ENCODE assay signal across 1 cellular context in the genomic region with DNA sequence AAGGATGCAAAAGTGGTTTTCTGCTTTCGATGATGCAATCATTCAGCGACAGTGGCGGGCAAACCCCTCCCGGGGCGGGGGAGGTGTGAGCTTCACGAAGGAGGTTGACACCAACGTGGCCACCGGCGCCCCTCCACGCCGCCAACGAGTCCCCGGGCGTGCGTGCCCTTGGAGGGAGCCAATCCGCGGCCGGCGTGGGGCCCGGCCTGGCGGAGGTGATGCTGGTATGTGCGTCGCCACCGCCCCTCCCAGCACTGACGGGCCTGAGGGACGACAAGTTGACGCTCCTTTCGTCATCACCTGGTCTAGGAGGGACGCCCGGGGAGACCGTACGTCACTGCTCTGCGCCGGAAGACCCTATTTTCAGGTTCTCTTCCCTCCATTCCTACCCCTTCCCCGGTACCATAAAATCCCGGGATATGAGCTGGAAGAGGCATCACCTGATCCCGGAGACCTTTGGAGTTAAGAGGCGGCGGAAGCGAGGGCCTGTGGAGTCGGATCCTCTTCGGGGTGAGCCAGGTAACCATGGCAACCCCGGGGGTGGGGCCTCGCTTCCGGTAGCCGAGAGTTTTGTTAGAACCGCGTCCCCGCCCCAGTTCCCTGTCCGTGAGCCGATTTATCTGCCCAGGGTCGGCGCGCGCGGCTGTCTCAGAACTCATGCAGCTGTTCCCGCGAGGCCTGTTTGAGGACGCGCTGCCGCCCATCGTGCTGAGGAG.
TF ChIP-seq lines count a peak whose summit lies in the region.

A gene (minus strand): TSS at position 146 of the 716 bp plus-strand sequence. CDS start 463 bp downstream, outside the sequence.

TF ChIP-seq in K562, 482 proteins besides CTCF, POLR2A, EP300 and RAD21 (continued from another document and continues in another):
- TF ChIP-seq, protein P1, sequence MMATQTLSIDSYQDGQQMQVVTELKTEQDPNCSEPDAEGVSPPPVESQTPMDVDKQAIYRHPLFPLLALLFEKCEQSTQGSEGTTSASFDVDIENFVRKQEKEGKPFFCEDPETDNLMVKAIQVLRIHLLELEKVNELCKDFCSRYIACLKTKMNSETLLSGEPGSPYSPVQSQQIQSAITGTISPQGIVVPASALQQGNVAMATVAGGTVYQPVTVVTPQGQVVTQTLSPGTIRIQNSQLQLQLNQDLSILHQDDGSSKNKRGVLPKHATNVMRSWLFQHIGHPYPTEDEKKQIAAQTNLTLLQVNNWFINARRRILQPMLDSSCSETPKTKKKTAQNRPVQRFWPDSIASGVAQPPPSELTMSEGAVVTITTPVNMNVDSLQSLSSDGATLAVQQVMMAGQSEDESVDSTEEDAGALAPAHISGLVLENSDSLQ (IDR thresholded peaks at IDR 0.05) = peak; percentile 83; the same call in 1 of the 2 replicates
- TF ChIP-seq CTBP1 (IDR thresholded peaks at IDR 0.05; ENCODE audit: borderline replicate concordance) = peak; percentile 94
- no peak for TF ChIP-seq ZNF217 (CRISPR knock-in tag; IDR thresholded peaks at IDR 0.05)
- no peak for TF ChIP-seq RBM15 (IDR thresholded peaks at IDR 0.05; ENCODE audit: insufficient read depth, low read length)
- TF ChIP-seq, protein P2, sequence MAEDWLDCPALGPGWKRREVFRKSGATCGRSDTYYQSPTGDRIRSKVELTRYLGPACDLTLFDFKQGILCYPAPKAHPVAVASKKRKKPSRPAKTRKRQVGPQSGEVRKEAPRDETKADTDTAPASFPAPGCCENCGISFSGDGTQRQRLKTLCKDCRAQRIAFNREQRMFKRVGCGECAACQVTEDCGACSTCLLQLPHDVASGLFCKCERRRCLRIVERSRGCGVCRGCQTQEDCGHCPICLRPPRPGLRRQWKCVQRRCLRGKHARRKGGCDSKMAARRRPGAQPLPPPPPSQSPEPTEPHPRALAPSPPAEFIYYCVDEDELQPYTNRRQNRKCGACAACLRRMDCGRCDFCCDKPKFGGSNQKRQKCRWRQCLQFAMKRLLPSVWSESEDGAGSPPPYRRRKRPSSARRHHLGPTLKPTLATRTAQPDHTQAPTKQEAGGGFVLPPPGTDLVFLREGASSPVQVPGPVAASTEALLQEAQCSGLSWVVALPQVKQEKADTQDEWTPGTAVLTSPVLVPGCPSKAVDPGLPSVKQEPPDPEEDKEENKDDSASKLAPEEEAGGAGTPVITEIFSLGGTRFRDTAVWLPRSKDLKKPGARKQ (CRISPR knock-in tag; IDR thresholded peaks at IDR 0.05) = no peak
- TF ChIP-seq, protein P3, sequence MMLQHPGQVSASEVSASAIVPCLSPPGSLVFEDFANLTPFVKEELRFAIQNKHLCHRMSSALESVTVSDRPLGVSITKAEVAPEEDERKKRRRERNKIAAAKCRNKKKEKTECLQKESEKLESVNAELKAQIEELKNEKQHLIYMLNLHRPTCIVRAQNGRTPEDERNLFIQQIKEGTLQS (IDR thresholded peaks at IDR 0.05) = peak; percentile 100
- TF ChIP-seq, protein P3 (CRISPR knock-in tag; conservative IDR thresholded peaks at IDR 0.05) = peak; percentile 97
- TF ChIP-seq, protein P4, sequence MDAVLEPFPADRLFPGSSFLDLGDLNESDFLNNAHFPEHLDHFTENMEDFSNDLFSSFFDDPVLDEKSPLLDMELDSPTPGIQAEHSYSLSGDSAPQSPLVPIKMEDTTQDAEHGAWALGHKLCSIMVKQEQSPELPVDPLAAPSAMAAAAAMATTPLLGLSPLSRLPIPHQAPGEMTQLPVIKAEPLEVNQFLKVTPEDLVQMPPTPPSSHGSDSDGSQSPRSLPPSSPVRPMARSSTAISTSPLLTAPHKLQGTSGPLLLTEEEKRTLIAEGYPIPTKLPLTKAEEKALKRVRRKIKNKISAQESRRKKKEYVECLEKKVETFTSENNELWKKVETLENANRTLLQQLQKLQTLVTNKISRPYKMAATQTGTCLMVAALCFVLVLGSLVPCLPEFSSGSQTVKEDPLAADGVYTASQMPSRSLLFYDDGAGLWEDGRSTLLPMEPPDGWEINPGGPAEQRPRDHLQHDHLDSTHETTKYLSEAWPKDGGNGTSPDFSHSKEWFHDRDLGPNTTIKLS (IDR thresholded peaks at IDR 0.05; ENCODE audit: borderline replicate concordance, low read depth) = peak; percentile 99
- TF ChIP-seq ZNF589 (CRISPR knock-in tag; IDR thresholded peaks at IDR 0.05; ENCODE audit: low read depth) = 0 out of 2 replicates have a peak, but pooled peaks have one; percentile 20
- no peak for TF ChIP-seq PTRF (tag; IDR thresholded peaks at IDR 0.05)
- TF ChIP-seq RNF2 (IDR thresholded peaks at IDR 0.05) = peak; percentile 52
- TF ChIP-seq ZNF766 (CRISPR knock-in tag; conservative IDR thresholded peaks at IDR 0.05) = peak; percentile 89
- TF ChIP-seq, protein P5, sequence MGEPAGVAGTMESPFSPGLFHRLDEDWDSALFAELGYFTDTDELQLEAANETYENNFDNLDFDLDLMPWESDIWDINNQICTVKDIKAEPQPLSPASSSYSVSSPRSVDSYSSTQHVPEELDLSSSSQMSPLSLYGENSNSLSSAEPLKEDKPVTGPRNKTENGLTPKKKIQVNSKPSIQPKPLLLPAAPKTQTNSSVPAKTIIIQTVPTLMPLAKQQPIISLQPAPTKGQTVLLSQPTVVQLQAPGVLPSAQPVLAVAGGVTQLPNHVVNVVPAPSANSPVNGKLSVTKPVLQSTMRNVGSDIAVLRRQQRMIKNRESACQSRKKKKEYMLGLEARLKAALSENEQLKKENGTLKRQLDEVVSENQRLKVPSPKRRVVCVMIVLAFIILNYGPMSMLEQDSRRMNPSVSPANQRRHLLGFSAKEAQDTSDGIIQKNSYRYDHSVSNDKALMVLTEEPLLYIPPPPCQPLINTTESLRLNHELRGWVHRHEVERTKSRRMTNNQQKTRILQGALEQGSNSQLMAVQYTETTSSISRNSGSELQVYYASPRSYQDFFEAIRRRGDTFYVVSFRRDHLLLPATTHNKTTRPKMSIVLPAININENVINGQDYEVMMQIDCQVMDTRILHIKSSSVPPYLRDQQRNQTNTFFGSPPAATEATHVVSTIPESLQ (CRISPR knock-in tag; IDR thresholded peaks at IDR 0.05) = no peak; the same call in 1 of the 2 replicates
- no peak for TF ChIP-seq BRD9 (IDR thresholded peaks at IDR 0.05; ENCODE audit: low read depth, partially characterized antibody)
- TF ChIP-seq ZNF668 (CRISPR knock-in tag; IDR thresholded peaks at IDR 0.05) = 0 out of 2 replicates have a peak, but pooled peaks have one; percentile 65
- no peak for TF ChIP-seq ZKSCAN8 (CRISPR knock-in tag; IDR thresholded peaks at IDR 0.05)
- peak; percentile 95 for TF ChIP-seq SMAD4 (CRISPR knock-in tag; conservative IDR thresholded peaks at IDR 0.05)
- TF ChIP-seq SRSF3 (IDR thresholded peaks at IDR 0.05; ENCODE audit: insufficient read depth, low read length) = no peak
- peak; percentile 90 for TF ChIP-seq ZNF175 (CRISPR knock-in tag; IDR thresholded peaks at IDR 0.05; ENCODE audit: low read depth)
- TF ChIP-seq, protein P6, sequence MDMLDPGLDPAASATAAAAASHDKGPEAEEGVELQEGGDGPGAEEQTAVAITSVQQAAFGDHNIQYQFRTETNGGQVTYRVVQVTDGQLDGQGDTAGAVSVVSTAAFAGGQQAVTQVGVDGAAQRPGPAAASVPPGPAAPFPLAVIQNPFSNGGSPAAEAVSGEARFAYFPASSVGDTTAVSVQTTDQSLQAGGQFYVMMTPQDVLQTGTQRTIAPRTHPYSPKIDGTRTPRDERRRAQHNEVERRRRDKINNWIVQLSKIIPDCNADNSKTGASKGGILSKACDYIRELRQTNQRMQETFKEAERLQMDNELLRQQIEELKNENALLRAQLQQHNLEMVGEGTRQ (CRISPR knock-in tag; IDR thresholded peaks at IDR 0.05) = no peak
- TF ChIP-seq SAP30 (IDR thresholded peaks at IDR 0.05; ENCODE audit: borderline replicate concordance, insufficient read depth, low read depth, low read length, poor library complexity, severe bottlenecking) = peak; percentile 60
- TF ChIP-seq, protein P7, sequence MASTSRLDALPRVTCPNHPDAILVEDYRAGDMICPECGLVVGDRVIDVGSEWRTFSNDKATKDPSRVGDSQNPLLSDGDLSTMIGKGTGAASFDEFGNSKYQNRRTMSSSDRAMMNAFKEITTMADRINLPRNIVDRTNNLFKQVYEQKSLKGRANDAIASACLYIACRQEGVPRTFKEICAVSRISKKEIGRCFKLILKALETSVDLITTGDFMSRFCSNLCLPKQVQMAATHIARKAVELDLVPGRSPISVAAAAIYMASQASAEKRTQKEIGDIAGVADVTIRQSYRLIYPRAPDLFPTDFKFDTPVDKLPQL (IDR thresholded peaks at IDR 0.05; ENCODE audit: extremely low read depth, insufficient read length) = no peak
- TF ChIP-seq, protein P8, sequence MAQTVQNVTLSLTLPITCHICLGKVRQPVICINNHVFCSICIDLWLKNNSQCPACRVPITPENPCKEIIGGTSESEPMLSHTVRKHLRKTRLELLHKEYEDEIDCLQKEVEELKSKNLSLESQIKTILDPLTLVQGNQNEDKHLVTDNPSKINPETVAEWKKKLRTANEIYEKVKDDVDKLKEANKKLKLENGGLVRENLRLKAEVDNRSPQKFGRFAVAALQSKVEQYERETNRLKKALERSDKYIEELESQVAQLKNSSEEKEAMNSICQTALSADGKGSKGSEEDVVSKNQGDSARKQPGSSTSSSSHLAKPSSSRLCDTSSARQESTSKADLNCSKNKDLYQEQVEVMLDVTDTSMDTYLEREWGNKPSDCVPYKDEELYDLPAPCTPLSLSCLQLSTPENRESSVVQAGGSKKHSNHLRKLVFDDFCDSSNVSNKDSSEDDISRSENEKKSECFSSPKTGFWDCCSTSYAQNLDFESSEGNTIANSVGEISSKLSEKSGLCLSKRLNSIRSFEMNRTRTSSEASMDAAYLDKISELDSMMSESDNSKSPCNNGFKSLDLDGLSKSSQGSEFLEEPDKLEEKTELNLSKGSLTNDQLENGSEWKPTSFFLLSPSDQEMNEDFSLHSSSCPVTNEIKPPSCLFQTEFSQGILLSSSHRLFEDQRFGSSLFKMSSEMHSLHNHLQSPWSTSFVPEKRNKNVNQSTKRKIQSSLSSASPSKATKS (CRISPR knock-in tag; IDR thresholded peaks at IDR 0.05) = no peak
- TF ChIP-seq TGIF2 (CRISPR knock-in tag; IDR thresholded peaks at IDR 0.05) = no peak
- no peak for TF ChIP-seq ARHGAP35 (IDR thresholded peaks at IDR 0.05; ENCODE audit: partially characterized antibody)
- TF ChIP-seq ESRRA (IDR thresholded peaks at IDR 0.05; ENCODE audit: borderline replicate concordance, low read depth) = peak; percentile 92
- no peak for TF ChIP-seq ZNF436 (CRISPR knock-in tag; IDR thresholded peaks at IDR 0.05)
- no peak for TF ChIP-seq CBX8 (IDR thresholded peaks at IDR 0.05; ENCODE audit: borderline replicate concordance, extremely low read depth, low read depth, low read length, poor library complexity, severe bottlenecking)
- no peak; the same call in 1 of the 2 replicates for TF ChIP-seq ZNF41 (CRISPR knock-in tag; conservative IDR thresholded peaks at IDR 0.05)
- no peak for TF ChIP-seq IFI16 (CRISPR knock-in tag; IDR thresholded peaks at IDR 0.05)
- TF ChIP-seq CHD2 (IDR thresholded peaks at IDR 0.05; ENCODE audit: low read depth, low read length) = peak; percentile 93
- TF ChIP-seq, protein P9, sequence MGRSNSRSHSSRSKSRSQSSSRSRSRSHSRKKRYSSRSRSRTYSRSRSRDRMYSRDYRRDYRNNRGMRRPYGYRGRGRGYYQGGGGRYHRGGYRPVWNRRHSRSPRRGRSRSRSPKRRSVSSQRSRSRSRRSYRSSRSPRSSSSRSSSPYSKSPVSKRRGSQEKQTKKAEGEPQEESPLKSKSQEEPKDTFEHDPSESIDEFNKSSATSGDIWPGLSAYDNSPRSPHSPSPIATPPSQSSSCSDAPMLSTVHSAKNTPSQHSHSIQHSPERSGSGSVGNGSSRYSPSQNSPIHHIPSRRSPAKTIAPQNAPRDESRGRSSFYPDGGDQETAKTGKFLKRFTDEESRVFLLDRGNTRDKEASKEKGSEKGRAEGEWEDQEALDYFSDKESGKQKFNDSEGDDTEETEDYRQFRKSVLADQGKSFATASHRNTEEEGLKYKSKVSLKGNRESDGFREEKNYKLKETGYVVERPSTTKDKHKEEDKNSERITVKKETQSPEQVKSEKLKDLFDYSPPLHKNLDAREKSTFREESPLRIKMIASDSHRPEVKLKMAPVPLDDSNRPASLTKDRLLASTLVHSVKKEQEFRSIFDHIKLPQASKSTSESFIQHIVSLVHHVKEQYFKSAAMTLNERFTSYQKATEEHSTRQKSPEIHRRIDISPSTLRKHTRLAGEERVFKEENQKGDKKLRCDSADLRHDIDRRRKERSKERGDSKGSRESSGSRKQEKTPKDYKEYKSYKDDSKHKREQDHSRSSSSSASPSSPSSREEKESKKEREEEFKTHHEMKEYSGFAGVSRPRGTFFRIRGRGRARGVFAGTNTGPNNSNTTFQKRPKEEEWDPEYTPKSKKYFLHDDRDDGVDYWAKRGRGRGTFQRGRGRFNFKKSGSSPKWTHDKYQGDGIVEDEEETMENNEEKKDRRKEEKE (IDR thresholded peaks at IDR 0.05; ENCODE audit: borderline replicate concordance in 1 of 2, control insufficient read depth in 1 of 2, low read depth in 2 of 2, low read length in 1 of 2) = peak; percentile 52 to 65; a peak in 2 of 4 replicates
- TF ChIP-seq MTF1 (CRISPR knock-in tag; IDR thresholded peaks at IDR 0.05; ENCODE audit: borderline replicate concordance) = no peak
- TF ChIP-seq, protein P10, sequence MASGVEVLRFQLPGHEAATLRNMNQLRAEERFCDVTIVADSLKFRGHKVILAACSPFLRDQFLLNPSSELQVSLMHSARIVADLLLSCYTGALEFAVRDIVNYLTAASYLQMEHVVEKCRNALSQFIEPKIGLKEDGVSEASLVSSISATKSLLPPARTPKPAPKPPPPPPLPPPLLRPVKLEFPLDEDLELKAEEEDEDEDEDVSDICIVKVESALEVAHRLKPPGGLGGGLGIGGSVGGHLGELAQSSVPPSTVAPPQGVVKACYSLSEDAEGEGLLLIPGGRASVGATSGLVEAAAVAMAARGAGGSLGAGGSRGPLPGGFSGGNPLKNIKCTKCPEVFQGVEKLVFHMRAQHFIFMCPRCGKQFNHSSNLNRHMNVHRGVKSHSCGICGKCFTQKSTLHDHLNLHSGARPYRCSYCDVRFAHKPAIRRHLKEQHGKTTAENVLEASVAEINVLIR (CRISPR knock-in tag; IDR thresholded peaks at IDR 0.05) = peak; percentile 98
- TF ChIP-seq TEAD2 (tag; IDR thresholded peaks at IDR 0.05) = peak; percentile 86; the same call in 1 of the 2 replicates
- TF ChIP-seq XRCC3 (IDR thresholded peaks at IDR 0.05) = no peak
- peak; percentile 21; the same call in 1 of the 2 replicates for TF ChIP-seq ZBTB1 (CRISPR knock-in tag; IDR thresholded peaks at IDR 0.05; ENCODE audit: borderline replicate concordance, low read depth)
- TF ChIP-seq, protein P11, sequence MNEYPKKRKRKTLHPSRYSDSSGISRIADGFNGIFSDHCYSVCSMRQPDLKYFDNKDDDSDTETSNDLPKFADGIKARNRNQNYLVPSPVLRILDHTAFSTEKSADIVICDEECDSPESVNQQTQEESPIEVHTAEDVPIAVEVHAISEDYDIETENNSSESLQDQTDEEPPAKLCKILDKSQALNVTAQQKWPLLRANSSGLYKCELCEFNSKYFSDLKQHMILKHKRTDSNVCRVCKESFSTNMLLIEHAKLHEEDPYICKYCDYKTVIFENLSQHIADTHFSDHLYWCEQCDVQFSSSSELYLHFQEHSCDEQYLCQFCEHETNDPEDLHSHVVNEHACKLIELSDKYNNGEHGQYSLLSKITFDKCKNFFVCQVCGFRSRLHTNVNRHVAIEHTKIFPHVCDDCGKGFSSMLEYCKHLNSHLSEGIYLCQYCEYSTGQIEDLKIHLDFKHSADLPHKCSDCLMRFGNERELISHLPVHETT (CRISPR knock-in tag; conservative IDR thresholded peaks at IDR 0.05 in 1 of 2, IDR thresholded peaks at IDR 0.05 in 1 of 2) = peak in 1 of 2 experiments; percentile 95; a peak in 2 of 4 replicates
- TF ChIP-seq KLF1 (tag; IDR thresholded peaks at IDR 0.05) = peak; percentile 96
- no peak for TF ChIP-seq ZNF23 (CRISPR knock-in tag; IDR thresholded peaks at IDR 0.05)
- peak; percentile 39 for TF ChIP-seq CBFA2T3 (IDR thresholded peaks at IDR 0.05)
- TF ChIP-seq HNRNPH1 (optimal IDR thresholded peaks at IDR 0.05; ENCODE audit: low read depth, low read length) = no peak
- peak; percentile 68 for TF ChIP-seq SOX6 (IDR thresholded peaks at IDR 0.05)
